In genomic region chr6:154848580-154848979, GRCh38 we compare ENCODE assay signal across 1 cellular context.
TF ChIP-seq lines count a peak whose summit lies in the region.

No MANE protein-coding gene starts in this region.

TF ChIP-seq in HEK293, 187 proteins besides CTCF, POLR2A, EP300 and RAD21 (continued from another document):
- peak; percentile 32; the same call in 1 of the 2 replicates for TF ChIP-seq PRDM6 (tag by site-specific recombination; IDR thresholded peaks at IDR 0.05)
- 0 out of 2 replicates have a peak, but pooled peaks have one; percentile 59 for TF ChIP-seq ZNF362 (tag by site-specific recombination; IDR thresholded peaks at IDR 0.05)
- no peak for TF ChIP-seq ZNF48 (tag by site-specific recombination; IDR thresholded peaks at IDR 0.05)
- TF ChIP-seq ZNF114 (tag by site-specific recombination; IDR thresholded peaks at IDR 0.05), result no peak
- TF ChIP-seq ZNF37A (tag by site-specific recombination; IDR thresholded peaks at IDR 0.05), result no peak
- TF ChIP-seq ZNF560 (tag by site-specific recombination; IDR thresholded peaks at IDR 0.05; ENCODE audit: borderline replicate concordance), result no peak
- no peak for TF ChIP-seq ZSCAN16 (tag by site-specific recombination; IDR thresholded peaks at IDR 0.05)
- TF ChIP-seq RBAK (tag by site-specific recombination; IDR thresholded peaks at IDR 0.05), result no peak
- TF ChIP-seq BCL11B (tag by site-specific recombination; IDR thresholded peaks at IDR 0.05; ENCODE audit: low read depth), result no peak
- no peak for TF ChIP-seq SCRT2 (tag by site-specific recombination; IDR thresholded peaks at IDR 0.05)
- 0 out of 2 replicates have a peak, but pooled peaks have one; percentile 25 for TF ChIP-seq MZF1 (tag by site-specific recombination; IDR thresholded peaks at IDR 0.05; ENCODE audit: borderline replicate concordance)
- TF ChIP-seq ZNF174 (tag by site-specific recombination; IDR thresholded peaks at IDR 0.05), result no peak
- no peak for TF ChIP-seq ZNF146 (tag by site-specific recombination; IDR thresholded peaks at IDR 0.05)
